Comparison of ENCODE assay signal across 36 cellular contexts in genomic region chr10:60410970-60411369, GRCh38.
"Had no signal": no experiment of that assay in that cellular context is flagged by ENCODE, and none has a peak within 500 bp of the region (broad histone marks: within the 10 kb centered on the region; RNA-seq: fewer than 3 reads in every experiment).

No MANE protein-coding gene starts in this region.

- ATAC-seq: activated CD4-positive, alpha-beta T cell treated with anti-CD3 and anti-CD28 coated beads for 36 hours; activated CD4-positive, CD25-positive, alpha-beta regulatory T cell treated with anti-CD3 and anti-CD28 coated beads, Interleukin-2, amount 50 U/mL, for 24 hours; activated CD8-positive, alpha-beta memory T cell treated with anti-CD3 and anti-CD28 coated beads, Interleukin-2, amount 10 ng/mL, durations not matched to agents 7 days and 5 days; Right ventricle myocardium inferior; WTC11 had no signal

- H3K27me3 Mint-ChIP-seq: activated CD4-positive, alpha-beta memory T cell treated with anti-CD3 and anti-CD28 coated beads, Interleukin-2, amount 10 ng/mL, durations not matched to agents 7 days and 5 days; activated CD4-positive, alpha-beta T cell treated with anti-CD3 and anti-CD28 coated beads for 36 hours; activated CD8-positive, alpha-beta memory T cell treated with anti-CD3 and anti-CD28 coated beads, Interleukin-2, amount 10 ng/mL, durations not matched to agents 7 days and 5 days; central memory CD8-positive, alpha-beta T cell had no signal

- DNase-seq: activated CD4-positive, alpha-beta memory T cell treated with anti-CD3 and anti-CD28 coated beads, Interleukin-2, amount 10 ng/mL, durations not matched to agents 7 days and 5 days; activated CD4-positive, alpha-beta T cell treated with anti-CD3 and anti-CD28 coated beads for 36 hours; activated CD4-positive, alpha-beta T cell treated with anti-CD3 and anti-CD28 coated beads, Interleukin-2, amount 50 U/mL, for 1 hour; activated CD8-positive, alpha-beta memory T cell treated with anti-CD3 and anti-CD28 coated beads for 24 hours; activated CD8-positive, alpha-beta memory T cell treated with anti-CD3 and anti-CD28 coated beads, Interleukin-2, amount 10 ng/mL, durations not matched to agents 7 days and 5 days; activated CD8-positive, alpha-beta memory T cell treated with anti-CD3 and anti-CD28 coated beads, Interleukin-2, amount 50 U/mL, for 48 hours; activated effector memory CD4-positive, alpha-beta T cell treated with anti-CD3 and anti-CD28 coated beads, Interleukin-2, amount 50 U/mL, for 16 hours; activated naive CD4-positive, alpha-beta T cell; activated naive CD4-positive, alpha-beta T cell treated with anti-CD3 and anti-CD28 coated beads, Interleukin-2, amount 50 U/mL, for 16 hours; activated naive CD8-positive, alpha-beta T cell treated with anti-CD3 and anti-CD28 coated beads for 36 hours; activated T-cell treated with anti-CD3 and anti-CD28 coated beads, Interleukin-2, amount 50 U/mL, for 48 hours; amniotic stem cell; aorta; Karpas-422; KBM-7; MG63; NCI-H1048; NCI-H1105 treated with DMSO at 0.1 percent for 48 hours; NCI-H1436; NCI-H1694 treated with DMSO at 0.1 percent for 48 hours; NCI-H2029 treated with DMSO at 0.1 percent for 48 hours; NCI-H2107; NCI-H510A; NCI-H526; NCI-H748 treated with DMSO at 0.1 percent for 48 hours; NK-92 treated with Interleukin-12 subunit alpha and Interleukin-12 subunit beta, amount 100 ng/mL, for 24 hours; PC-9; SIG-M5 had no signal

- H3K9me3 ChIP-seq: MG63 had no signal

- FAIRE-seq: RCC 7860, TTC549 had no signal

- H3K4me3 Mint-ChIP-seq: activated CD4-positive, alpha-beta memory T cell treated with anti-CD3 and anti-CD28 coated beads, Interleukin-2, amount 10 ng/mL, durations not matched to agents 7 days and 5 days; activated CD4-positive, alpha-beta T cell treated with anti-CD3 and anti-CD28 coated beads for 36 hours; activated CD8-positive, alpha-beta memory T cell treated with anti-CD3 and anti-CD28 coated beads, Interleukin-2, amount 10 ng/mL, durations not matched to agents 7 days and 5 days; activated naive CD8-positive, alpha-beta T cell treated with anti-CD3 and anti-CD28 coated beads for 36 hours; central memory CD8-positive, alpha-beta T cell; WTC11 had no signal

- H3K4me3 ChIP-seq: cardiac muscle cell, MG63, PC-9 had no signal

- H3K27ac Mint-ChIP-seq: activated CD4-positive, alpha-beta memory T cell treated with anti-CD3 and anti-CD28 coated beads, Interleukin-2, amount 10 ng/mL, durations not matched to agents 7 days and 5 days; activated CD4-positive, alpha-beta T cell treated with anti-CD3 and anti-CD28 coated beads for 36 hours; activated CD8-positive, alpha-beta memory T cell treated with anti-CD3 and anti-CD28 coated beads, Interleukin-2, amount 10 ng/mL, durations not matched to agents 7 days and 5 days; activated naive CD8-positive, alpha-beta T cell treated with anti-CD3 and anti-CD28 coated beads for 36 hours; WTC11 had no signal

- H3K27me3 ChIP-seq: cardiac muscle cell, MG63 had no signal

- H3K27ac ChIP-seq: cardiac muscle cell, PC-9, RWPE1 had no signal

- H3K36me3 Mint-ChIP-seq: activated CD8-positive, alpha-beta memory T cell treated with anti-CD3 and anti-CD28 coated beads, Interleukin-2, amount 10 ng/mL, durations not matched to agents 7 days and 5 days; activated naive CD8-positive, alpha-beta T cell treated with anti-CD3 and anti-CD28 coated beads for 36 hours; WTC11 had no signal

- H3K36me3 ChIP-seq: cardiac muscle cell, MG63 had no signal

- H3K4me2 ChIP-seq: PC-9 had no signal

- H3K4me1 Mint-ChIP-seq: activated CD8-positive, alpha-beta memory T cell treated with anti-CD3 and anti-CD28 coated beads, Interleukin-2, amount 10 ng/mL, durations not matched to agents 7 days and 5 days; activated naive CD8-positive, alpha-beta T cell treated with anti-CD3 and anti-CD28 coated beads for 36 hours had no signal

- H3K9me3 Mint-ChIP-seq: activated CD4-positive, alpha-beta memory T cell treated with anti-CD3 and anti-CD28 coated beads, Interleukin-2, amount 10 ng/mL, durations not matched to agents 7 days and 5 days; activated naive CD8-positive, alpha-beta T cell treated with anti-CD3 and anti-CD28 coated beads for 36 hours; central memory CD8-positive, alpha-beta T cell; WTC11 had no signal

- H2AFZ ChIP-seq: PC-9 had no signal
